27 cellular contexts compared by ENCODE assay signal in the genomic region with DNA sequence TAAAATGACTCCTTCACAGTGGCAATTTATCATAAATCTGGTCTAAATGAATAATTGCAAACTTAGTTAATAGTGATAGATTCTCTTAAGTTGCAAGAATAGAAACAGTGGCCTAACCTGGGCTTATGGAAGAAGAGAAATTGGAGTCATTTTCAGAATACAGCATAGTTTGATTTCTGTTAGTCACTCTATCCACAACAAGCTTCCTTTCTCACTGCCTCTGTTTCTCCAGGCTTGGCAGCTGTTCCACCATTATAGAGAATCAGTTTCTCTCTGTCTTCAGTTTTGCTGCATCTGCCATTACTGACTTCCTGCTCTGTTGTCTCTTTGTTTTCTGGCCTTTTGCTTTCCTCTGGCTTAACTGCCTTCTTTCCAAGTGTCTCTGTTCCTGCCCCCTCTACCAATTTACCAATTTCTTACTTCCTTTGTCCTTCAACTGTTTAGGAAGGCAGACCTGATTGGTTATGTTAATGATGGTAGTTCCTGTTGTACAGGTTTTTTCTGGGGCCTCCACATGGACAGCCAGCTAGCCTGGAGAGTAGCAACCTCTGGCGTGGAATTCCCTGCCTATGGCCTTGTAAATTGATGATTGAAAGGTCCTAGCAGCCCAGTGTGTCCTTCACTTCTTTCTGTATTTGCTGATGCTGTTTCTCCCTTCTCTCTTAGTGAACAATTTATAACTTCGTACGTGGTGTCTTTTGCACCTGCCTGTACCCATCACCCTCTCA.
DNase-seq lines count a peak whose midpoint lies in the region; ATAC-seq and TF ChIP-seq lines count a peak whose summit lies in the region.
"Had no signal": no experiment of that assay in that cellular context is flagged by ENCODE, and none has a peak within 500 bp of the region (broad histone marks: within the 10 kb centered on the region; RNA-seq: fewer than 3 reads in every experiment).

No MANE protein-coding gene starts in this region.

- ATAC-seq in CD4-positive, alpha-beta T cell (ENCODE audit: poor library complexity): no peak
- ATAC-seq in WTC11: peak; percentile 46
- ATAC-seq: activated CD8-positive, alpha-beta memory T cell treated with anti-CD3 and anti-CD28 coated beads, Interleukin-2, amount 10 ng/mL, durations not matched to agents 7 days and 5 days; effector memory CD8-positive, alpha-beta T cell; HCT116; upper lobe of right lung had no signal

- no peak for TF ChIP-seq CTCF in CD4-positive, alpha-beta T cell (IDR thresholded peaks at IDR 0.05)
- TF ChIP-seq CTCF in WTC11 (IDR thresholded peaks at IDR 0.05) (no peak), mesothelial cell of epicardium (IDR thresholded peaks at IDR 0.05; ENCODE audit: unreplicated experiment) (no peak), GM20000 (IDR thresholded peaks at IDR 0.05; ENCODE audit: extremely low read depth, missing control alignments) (no peak), adrenal gland (IDR thresholded peaks at IDR 0.05) (no peak)

- no peaks in the 10 kb centered on the region for H3K9me3 ChIP-seq in CD4-positive, alpha-beta T cell (ENCODE audit: control insufficient read depth, low read length)
- no peaks in the 10 kb centered on the region for H3K9me3 ChIP-seq in adrenal gland (replicated peaks in 1 of 3)
- H3K9me3 ChIP-seq: esophagus muscularis mucosa, Peyer's patch, sigmoid colon, upper lobe of right lung had no signal

- no peaks in the 10 kb centered on the region for H3K36me3 ChIP-seq in adrenal gland (replicated peaks in 1 of 2)
- H3K36me3 ChIP-seq: esophagus muscularis mucosa, Peyer's patch, sigmoid colon, upper lobe of right lung had no signal

- DNase-seq in T-helper 2 cell treated with Interferon-gamma antibody and Interleukin-4, amounts not matched to agents 5 μg/mL and 100 μg/mL, for 36 hours (ENCODE audit: low spot score): no peak
- no peak for DNase-seq in T-helper 2 cell
- DNase-seq in CD4-positive, alpha-beta T cell: no peak
- no peak for DNase-seq in WTC11 (ENCODE audit: low spot score)
- no peak for DNase-seq in mesothelial cell of epicardium (ENCODE audit: low spot score in 2 of 2, unreplicated experiment in 2 of 2)
- DNase-seq in GM20000 (ENCODE audit: low spot score): no peak
- no peak for DNase-seq in adrenal gland
- DNase-seq in activated effector memory CD4-positive, alpha-beta T cell treated with Interleukin-2 at 50 U/mL for 16 hours: no peak
- DNase-seq: 8988T; activated CD4-positive, CD25-positive, alpha-beta regulatory T cell treated with anti-CD3 and anti-CD28 coated beads, Interleukin-2, amount 50 U/mL, for 72 hours; activated CD8-positive, alpha-beta memory T cell treated with anti-CD3 and anti-CD28 coated beads, Interleukin-2, amount 10 ng/mL, durations not matched to agents 7 days and 5 days; activated effector memory CD4-positive, alpha-beta T cell treated with anti-CD3 and anti-CD28 coated beads, Interleukin-2, amount 50 U/mL, for 16 hours; anterior cingulate cortex; COR-L47; effector memory CD8-positive, alpha-beta T cell; hypothalamus; NCI-H187 treated with DMSO at 0.1 percent for 48 hours; NCI-H526 treated with DMSO at 0.1 percent for 48 hours; Peyer's patch; posterior cingulate gyrus; SIG-M5; sigmoid colon; upper lobe of right lung had no signal

- H3K4me1 Mint-ChIP-seq in T-helper 2 cell treated with Interferon-gamma antibody and Interleukin-4, amounts not matched to agents 5 μg/mL and 100 μg/mL, for 36 hours (ENCODE audit: low read depth): peaks cover 13% of the 10 kb centered on the region
- peaks cover 14% of the 10 kb centered on the region for H3K4me1 Mint-ChIP-seq in CD4-positive, alpha-beta T cell (ENCODE audit: low read depth)
- H3K4me1 Mint-ChIP-seq in WTC11 (peaks cover 15% of the 10 kb centered on the region), mesothelial cell of epicardium (peaks cover 23% of the 10 kb centered on the region)

- H3K27ac ChIP-seq in CD4-positive, alpha-beta T cell (ENCODE audit: low read depth, low read length): no peak overlapping the region
- H3K27ac ChIP-seq in adrenal gland: no peak overlapping the region
- H3K27ac ChIP-seq: coronary artery, esophagus muscularis mucosa, HL-60, Peyer's patch, sigmoid colon, upper lobe of right lung had no signal

- CTCF ChIA-PET in CD4-positive, alpha-beta T cell (lab: Charles Lee): no interaction called here
- CTCF ChIA-PET in WTC11 (lab: Charles Lee): no interaction called here

- no peaks in the 10 kb centered on the region for H3K27me3 Mint-ChIP-seq in T-helper 2 cell treated with Interferon-gamma antibody and Interleukin-4, amounts not matched to agents 5 μg/mL and 100 μg/mL, for 36 hours (ENCODE audit: low read depth)
- no peaks in the 10 kb centered on the region for H3K27me3 Mint-ChIP-seq in CD4-positive, alpha-beta T cell
- H3K27me3 Mint-ChIP-seq in WTC11 (ENCODE audit: low read depth) (no peaks in the 10 kb centered on the region), mesothelial cell of epicardium (ENCODE audit: low read depth) (no peaks in the 10 kb centered on the region)
- H3K27me3 Mint-ChIP-seq: activated CD8-positive, alpha-beta memory T cell treated with anti-CD3 and anti-CD28 coated beads, Interleukin-2, amount 10 ng/mL, durations not matched to agents 7 days and 5 days; effector memory CD8-positive, alpha-beta T cell had no signal

- no peak overlapping the region for H3K4me3 Mint-ChIP-seq in T-helper 2 cell treated with Interferon-gamma antibody and Interleukin-4, amounts not matched to agents 5 μg/mL and 100 μg/mL, for 36 hours
- H3K4me3 Mint-ChIP-seq in CD4-positive, alpha-beta T cell: no peak overlapping the region
- H3K4me3 Mint-ChIP-seq in WTC11: no peak overlapping the region
- H3K4me3 Mint-ChIP-seq in mesothelial cell of epicardium: no peak overlapping the region
- H3K4me3 Mint-ChIP-seq: activated CD8-positive, alpha-beta memory T cell treated with anti-CD3 and anti-CD28 coated beads, Interleukin-2, amount 10 ng/mL, durations not matched to agents 7 days and 5 days; effector memory CD8-positive, alpha-beta T cell had no signal

- no peaks in the 10 kb centered on the region for H3K9me3 Mint-ChIP-seq in T-helper 2 cell treated with Interferon-gamma antibody and Interleukin-4, amounts not matched to agents 5 μg/mL and 100 μg/mL, for 36 hours
- H3K9me3 Mint-ChIP-seq in CD4-positive, alpha-beta T cell: peaks cover 4% of the 10 kb centered on the region
- peaks cover 12% of the 10 kb centered on the region for H3K9me3 Mint-ChIP-seq in WTC11
- H3K9me3 Mint-ChIP-seq in mesothelial cell of epicardium: peaks cover 16% of the 10 kb centered on the region
- H3K9me3 Mint-ChIP-seq: effector memory CD8-positive, alpha-beta T cell had no signal

- intact Hi-C loops in CD4-positive, alpha-beta T cell (cut with DNase I, micrococcal nuclease): no loop called here
- intact Hi-C loops in adrenal gland (cut with DNase I): no loop called here

- TF ChIP-seq POLR2A in adrenal gland (IDR thresholded peaks at IDR 0.05): no peak

- H3K36me3 Mint-ChIP-seq in T-helper 2 cell treated with Interferon-gamma antibody and Interleukin-4, amounts not matched to agents 5 μg/mL and 100 μg/mL, for 36 hours (ENCODE audit: low read depth): peaks cover 14% of the 10 kb centered on the region
- H3K36me3 Mint-ChIP-seq in CD4-positive, alpha-beta T cell (ENCODE audit: low read depth): peaks cover 31% of the 10 kb centered on the region
- peaks cover 10% of the 10 kb centered on the region for H3K36me3 Mint-ChIP-seq in WTC11
- peaks cover 20% of the 10 kb centered on the region for H3K36me3 Mint-ChIP-seq in mesothelial cell of epicardium

- 77 to 85% (median 82%) methylated on average over 3 of the region's 3 CpGs for WGBS in adrenal gland, 4 donors

- peak overlapping the region; percentile 10 for H3K27ac Mint-ChIP-seq in T-helper 2 cell treated with Interferon-gamma antibody and Interleukin-4, amounts not matched to agents 5 μg/mL and 100 μg/mL, for 36 hours
- H3K27ac Mint-ChIP-seq in CD4-positive, alpha-beta T cell: peak overlapping the region; percentile 10
- H3K27ac Mint-ChIP-seq in WTC11 (peak overlapping the region; percentile 10), mesothelial cell of epicardium (peak overlapping the region; percentile 47)
- H3K27ac Mint-ChIP-seq: activated CD8-positive, alpha-beta memory T cell treated with anti-CD3 and anti-CD28 coated beads, Interleukin-2, amount 10 ng/mL, durations not matched to agents 7 days and 5 days; effector memory CD8-positive, alpha-beta T cell had no signal

- POLR2A ChIA-PET in CD4-positive, alpha-beta T cell (lab: Charles Lee): no interaction called here
- POLR2A ChIA-PET in WTC11 (lab: Charles Lee): no interaction called here

- H3K4me1 ChIP-seq in adrenal gland (replicated peaks in 1 of 2): no peaks in the 10 kb centered on the region
- H3K4me1 ChIP-seq: esophagus muscularis mucosa, Peyer's patch, upper lobe of right lung had no signal

- no peaks in the 10 kb centered on the region for H3K27me3 ChIP-seq in CD4-positive, alpha-beta T cell (ENCODE audit: control insufficient read depth, insufficient read depth, low read length)
- no peaks in the 10 kb centered on the region for H3K27me3 ChIP-seq in adrenal gland
- H3K27me3 ChIP-seq: esophagus muscularis mucosa, Peyer's patch, sigmoid colon, upper lobe of right lung had no signal

- H3K4me3 ChIP-seq in adrenal gland: no peak overlapping the region
- H3K4me3 ChIP-seq: coronary artery, esophagus muscularis mucosa, Peyer's patch, sigmoid colon, upper lobe of right lung had no signal

TF ChIP-seq in WTC11, 78 proteins besides CTCF, POLR2A, EP300 and RAD21 (continues in another document):
- TF ChIP-seq FOXJ3 (CRISPR knock-in tag; IDR thresholded peaks at IDR 0.05; ENCODE audit: borderline replicate concordance) (no peak), ETV6 (CRISPR knock-in tag; IDR thresholded peaks at IDR 0.05) (no peak), TCF7 (CRISPR knock-in tag; IDR thresholded peaks at IDR 0.05; ENCODE audit: low read depth) (no peak), ZNF263 (CRISPR knock-in tag; IDR thresholded peaks at IDR 0.05; ENCODE audit: low read depth) (no peak)
- TF ChIP-seq, protein P1, sequence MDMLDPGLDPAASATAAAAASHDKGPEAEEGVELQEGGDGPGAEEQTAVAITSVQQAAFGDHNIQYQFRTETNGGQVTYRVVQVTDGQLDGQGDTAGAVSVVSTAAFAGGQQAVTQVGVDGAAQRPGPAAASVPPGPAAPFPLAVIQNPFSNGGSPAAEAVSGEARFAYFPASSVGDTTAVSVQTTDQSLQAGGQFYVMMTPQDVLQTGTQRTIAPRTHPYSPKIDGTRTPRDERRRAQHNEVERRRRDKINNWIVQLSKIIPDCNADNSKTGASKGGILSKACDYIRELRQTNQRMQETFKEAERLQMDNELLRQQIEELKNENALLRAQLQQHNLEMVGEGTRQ (CRISPR knock-in tag; IDR thresholded peaks at IDR 0.05): no peak
